Comparison of ENCODE assay signal across 1 cellular context in the genomic region with DNA sequence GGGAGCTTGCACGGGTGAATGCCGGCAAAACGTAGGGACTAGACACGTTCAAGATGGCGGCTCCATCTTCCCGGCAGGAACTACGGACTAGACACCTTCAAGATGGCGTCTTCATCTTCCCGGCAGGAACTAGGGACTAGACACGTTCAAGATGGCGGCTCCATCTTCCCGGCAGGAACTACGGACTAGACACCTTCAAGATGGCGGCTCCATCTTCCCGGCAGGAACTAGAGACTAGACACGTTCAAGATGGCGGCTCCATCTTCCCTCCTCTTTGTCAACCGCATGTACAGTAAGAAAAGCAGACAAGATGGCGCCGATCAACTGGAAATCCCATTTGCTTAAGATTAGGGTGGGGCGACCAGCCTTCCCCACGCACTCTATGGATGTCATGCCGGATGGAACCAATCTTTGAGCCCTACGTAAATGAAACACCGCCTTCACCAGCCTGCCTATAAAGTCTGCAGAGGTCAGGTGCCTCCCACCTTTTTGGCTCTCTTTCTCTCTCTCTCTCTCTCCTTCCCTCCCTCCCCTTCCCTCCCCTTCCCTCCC.
TF ChIP-seq lines count a peak whose summit lies in the region.

No MANE protein-coding gene starts in this region.

TF ChIP-seq in GM23338, 12 proteins besides CTCF, POLR2A, EP300 and RAD21 (continued from another document):
- TF ChIP-seq, protein P1, sequence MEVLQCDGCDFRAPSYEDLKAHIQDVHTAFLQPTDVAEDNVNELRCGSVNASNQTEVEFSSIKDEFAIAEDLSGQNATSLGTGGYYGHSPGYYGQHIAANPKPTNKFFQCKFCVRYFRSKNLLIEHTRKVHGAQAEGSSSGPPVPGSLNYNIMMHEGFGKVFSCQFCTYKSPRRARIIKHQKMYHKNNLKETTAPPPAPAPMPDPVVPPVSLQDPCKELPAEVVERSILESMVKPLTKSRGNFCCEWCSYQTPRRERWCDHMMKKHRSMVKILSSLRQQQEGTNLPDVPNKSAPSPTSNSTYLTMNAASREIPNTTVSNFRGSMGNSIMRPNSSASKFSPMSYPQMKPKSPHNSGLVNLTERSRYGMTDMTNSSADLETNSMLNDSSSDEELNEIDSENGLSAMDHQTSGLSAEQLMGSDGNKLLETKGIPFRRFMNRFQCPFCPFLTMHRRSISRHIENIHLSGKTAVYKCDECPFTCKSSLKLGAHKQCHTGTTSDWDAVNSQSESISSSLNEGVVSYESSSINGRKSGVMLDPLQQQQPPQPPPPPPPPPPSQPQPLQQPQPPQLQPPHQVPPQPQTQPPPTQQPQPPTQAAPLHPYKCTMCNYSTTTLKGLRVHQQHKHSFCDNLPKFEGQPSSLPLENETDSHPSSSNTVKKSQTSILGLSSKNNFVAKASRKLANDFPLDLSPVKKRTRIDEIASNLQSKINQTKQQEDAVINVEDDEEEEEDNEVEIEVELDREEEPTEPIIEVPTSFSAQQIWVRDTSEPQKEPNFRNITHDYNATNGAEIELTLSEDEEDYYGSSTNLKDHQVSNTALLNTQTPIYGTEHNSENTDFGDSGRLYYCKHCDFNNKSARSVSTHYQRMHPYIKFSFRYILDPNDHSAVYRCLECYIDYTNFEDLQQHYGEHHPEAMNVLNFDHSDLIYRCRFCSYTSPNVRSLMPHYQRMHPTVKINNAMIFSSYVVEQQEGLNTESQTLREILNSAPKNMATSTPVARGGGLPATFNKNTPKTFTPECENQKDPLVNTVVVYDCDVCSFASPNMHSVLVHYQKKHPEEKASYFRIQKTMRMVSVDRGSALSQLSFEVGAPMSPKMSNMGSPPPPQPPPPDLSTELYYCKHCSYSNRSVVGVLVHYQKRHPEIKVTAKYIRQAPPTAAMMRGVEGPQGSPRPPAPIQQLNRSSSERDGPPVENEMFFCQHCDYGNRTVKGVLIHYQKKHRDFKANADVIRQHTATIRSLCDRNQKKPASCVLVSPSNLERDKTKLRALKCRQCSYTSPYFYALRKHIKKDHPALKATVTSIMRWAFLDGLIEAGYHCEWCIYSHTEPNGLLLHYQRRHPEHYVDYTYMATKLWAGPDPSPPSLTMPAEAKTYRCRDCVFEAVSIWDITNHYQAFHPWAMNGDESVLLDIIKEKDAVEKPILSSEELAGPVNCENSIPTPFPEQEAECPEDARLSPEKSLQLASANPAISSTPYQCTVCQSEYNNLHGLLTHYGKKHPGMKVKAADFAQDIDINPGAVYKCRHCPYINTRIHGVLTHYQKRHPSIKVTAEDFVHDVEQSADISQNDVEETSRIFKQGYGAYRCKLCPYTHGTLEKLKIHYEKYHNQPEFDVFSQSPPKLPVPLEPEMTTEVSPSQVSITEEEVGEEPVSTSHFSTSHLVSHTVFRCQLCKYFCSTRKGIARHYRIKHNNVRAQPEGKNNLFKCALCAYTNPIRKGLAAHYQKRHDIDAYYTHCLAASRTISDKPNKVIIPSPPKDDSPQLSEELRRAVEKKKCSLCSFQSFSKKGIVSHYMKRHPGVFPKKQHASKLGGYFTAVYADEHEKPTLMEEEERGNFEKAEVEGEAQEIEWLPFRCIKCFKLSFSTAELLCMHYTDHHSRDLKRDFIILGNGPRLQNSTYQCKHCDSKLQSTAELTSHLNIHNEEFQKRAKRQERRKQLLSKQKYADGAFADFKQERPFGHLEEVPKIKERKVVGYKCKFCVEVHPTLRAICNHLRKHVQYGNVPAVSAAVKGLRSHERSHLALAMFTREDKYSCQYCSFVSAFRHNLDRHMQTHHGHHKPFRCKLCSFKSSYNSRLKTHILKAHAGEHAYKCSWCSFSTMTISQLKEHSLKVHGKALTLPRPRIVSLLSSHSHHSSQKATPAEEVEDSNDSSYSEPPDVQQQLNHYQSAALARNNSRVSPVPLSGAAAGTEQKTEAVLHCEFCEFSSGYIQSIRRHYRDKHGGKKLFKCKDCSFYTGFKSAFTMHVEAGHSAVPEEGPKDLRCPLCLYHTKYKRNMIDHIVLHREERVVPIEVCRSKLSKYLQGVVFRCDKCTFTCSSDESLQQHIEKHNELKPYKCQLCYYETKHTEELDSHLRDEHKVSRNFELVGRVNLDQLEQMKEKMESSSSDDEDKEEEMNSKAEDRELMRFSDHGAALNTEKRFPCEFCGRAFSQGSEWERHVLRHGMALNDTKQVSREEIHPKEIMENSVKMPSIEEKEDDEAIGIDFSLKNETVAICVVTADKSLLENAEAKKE (CRISPR knock-in tag; IDR thresholded peaks at IDR 0.05) = no peak
TF ChIP-seq in GM23338: peak in this region for 0.
